Comparison of ENCODE assay signal across 8 cellular contexts in the genomic region with DNA sequence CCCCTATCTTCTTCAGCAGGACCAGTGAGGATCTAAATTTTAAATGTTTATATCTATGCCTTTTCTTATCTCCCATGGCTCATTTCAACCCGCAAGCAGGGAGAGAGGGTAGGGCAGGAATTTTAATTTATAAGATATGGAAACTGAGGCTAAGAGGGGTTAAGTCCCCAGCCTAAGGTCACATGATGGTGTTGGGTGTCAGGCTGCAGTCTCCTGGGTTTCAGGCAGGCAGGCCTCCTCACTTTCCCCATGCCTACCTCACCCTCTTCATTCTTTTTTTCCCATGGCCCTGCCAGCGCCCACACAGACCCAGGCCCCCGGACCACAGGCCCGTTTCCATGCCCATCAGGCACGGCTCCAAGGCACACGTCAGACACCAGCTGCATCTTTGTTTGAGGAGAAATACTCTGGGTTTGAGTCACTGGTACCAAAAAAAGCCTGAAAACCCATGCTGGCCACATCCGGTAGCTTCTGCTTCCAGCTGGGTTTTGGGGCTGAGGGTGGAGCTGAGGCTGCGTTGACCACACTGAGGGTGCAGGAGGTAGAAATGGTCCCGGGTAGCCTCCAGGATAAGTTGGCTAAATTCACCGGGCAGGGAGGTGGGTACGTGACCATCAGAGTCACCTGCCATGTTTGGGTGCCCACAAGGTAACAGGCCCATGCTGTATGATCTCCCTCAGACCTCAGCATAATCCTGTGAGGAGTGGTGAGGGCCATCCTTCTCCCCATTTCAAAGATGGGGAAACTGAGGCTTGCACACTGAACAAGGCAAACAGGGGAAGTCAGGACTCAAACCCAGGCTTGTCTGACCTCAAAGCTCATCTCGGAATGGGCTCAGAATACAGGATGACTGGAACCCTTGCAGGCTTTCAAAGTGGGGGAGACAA.
DNase-seq lines count a peak whose midpoint lies in the region; ATAC-seq and TF ChIP-seq lines count a peak whose summit lies in the region.

No MANE protein-coding gene starts in this region.

- peak overlapping the region; percentile 73 to 79 for H3K4me3 Mint-ChIP-seq in effector memory CD8-positive, alpha-beta T cell

- H3K9me3 Mint-ChIP-seq in effector memory CD8-positive, alpha-beta T cell, result no peaks in the 10 kb centered on the region

- peaks cover 30 to 38% of the 10 kb centered on the region in 2 donors for H3K4me1 Mint-ChIP-seq in effector memory CD8-positive, alpha-beta T cell (ENCODE audit: low read depth in 2 of 2)

- no peak for TF ChIP-seq CTCF in AG10803 (conservative IDR thresholded peaks at IDR 0.05; ENCODE audit: low read length)

- peak; percentile 94 for DNase-seq in AG10803 (ENCODE audit: low read depth)
- DNase-seq in effector memory CD8-positive, alpha-beta T cell, result peak in 2 of 3 experiments; percentile 25 to 31
- DNase-seq in stimulated activated CD4-positive, alpha-beta T cell treated with anti-CD3 and anti-CD28 coated beads, Interleukin-2, amount 100 ng/mL, for 48 hours, result peak; percentile 33
- no peak for DNase-seq in NCI-H1930 (lab: John Stamatoyannopoulos, UW)
- no peak for DNase-seq in SHP77 treated with DMSO at 0.1 percent for 48 hours (lab: John Stamatoyannopoulos, UW)

- no peak overlapping the region for H3K4me3 ChIP-seq in AG10803 (ENCODE audit: low read length)

- H3K36me3 Mint-ChIP-seq in effector memory CD8-positive, alpha-beta T cell (ENCODE audit: insufficient read depth), result no peaks in the 10 kb centered on the region

- no peaks in the 10 kb centered on the region for H3K27me3 Mint-ChIP-seq in effector memory CD8-positive, alpha-beta T cell

- H3K27ac Mint-ChIP-seq in effector memory CD8-positive, alpha-beta T cell, result peak overlapping the region; percentile 64 to 92

- ATAC-seq in GM18909 (IDR thresholded peaks at IDR 0.05; ENCODE audit: poor library complexity, unreplicated experiment) (peak; percentile 75), HG03060 (IDR thresholded peaks at IDR 0.05; ENCODE audit: low read depth, unreplicated experiment) (peak; percentile 59), SK-N-SH treated with all-trans-retinoic acid at 6 μM for 48 hours (peak; percentile 85)
- peak; percentile 90 for ATAC-seq in effector memory CD8-positive, alpha-beta T cell (replicated peaks)

TF ChIP-seq in SK-N-SH treated with all-trans-retinoic acid at 6 μM for 48 hours, 23 proteins besides CTCF, POLR2A, EP300 and RAD21:
- TF ChIP-seq ZNF565 (CRISPR knock-in tag; conservative IDR thresholded peaks at IDR 0.05; ENCODE audit: low read depth), result no peak
- no peak for TF ChIP-seq ZNF8 (CRISPR knock-in tag; IDR thresholded peaks at IDR 0.05)
- TF ChIP-seq ZFP30 (CRISPR knock-in tag; IDR thresholded peaks at IDR 0.05), result no peak
- TF ChIP-seq OSR1 (CRISPR knock-in tag; IDR thresholded peaks at IDR 0.05), result no peak
- no peak for TF ChIP-seq SNAI2 (CRISPR knock-in tag; IDR thresholded peaks at IDR 0.05)
- TF ChIP-seq, protein P1, sequence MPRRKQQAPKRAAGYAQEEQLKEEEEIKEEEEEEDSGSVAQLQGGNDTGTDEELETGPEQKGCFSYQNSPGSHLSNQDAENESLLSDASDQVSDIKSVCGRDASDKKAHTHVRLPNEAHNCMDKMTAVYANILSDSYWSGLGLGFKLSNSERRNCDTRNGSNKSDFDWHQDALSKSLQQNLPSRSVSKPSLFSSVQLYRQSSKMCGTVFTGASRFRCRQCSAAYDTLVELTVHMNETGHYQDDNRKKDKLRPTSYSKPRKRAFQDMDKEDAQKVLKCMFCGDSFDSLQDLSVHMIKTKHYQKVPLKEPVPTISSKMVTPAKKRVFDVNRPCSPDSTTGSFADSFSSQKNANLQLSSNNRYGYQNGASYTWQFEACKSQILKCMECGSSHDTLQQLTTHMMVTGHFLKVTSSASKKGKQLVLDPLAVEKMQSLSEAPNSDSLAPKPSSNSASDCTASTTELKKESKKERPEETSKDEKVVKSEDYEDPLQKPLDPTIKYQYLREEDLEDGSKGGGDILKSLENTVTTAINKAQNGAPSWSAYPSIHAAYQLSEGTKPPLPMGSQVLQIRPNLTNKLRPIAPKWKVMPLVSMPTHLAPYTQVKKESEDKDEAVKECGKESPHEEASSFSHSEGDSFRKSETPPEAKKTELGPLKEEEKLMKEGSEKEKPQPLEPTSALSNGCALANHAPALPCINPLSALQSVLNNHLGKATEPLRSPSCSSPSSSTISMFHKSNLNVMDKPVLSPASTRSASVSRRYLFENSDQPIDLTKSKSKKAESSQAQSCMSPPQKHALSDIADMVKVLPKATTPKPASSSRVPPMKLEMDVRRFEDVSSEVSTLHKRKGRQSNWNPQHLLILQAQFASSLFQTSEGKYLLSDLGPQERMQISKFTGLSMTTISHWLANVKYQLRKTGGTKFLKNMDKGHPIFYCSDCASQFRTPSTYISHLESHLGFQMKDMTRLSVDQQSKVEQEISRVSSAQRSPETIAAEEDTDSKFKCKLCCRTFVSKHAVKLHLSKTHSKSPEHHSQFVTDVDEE (CRISPR knock-in tag; IDR thresholded peaks at IDR 0.05), result no peak
- no peak for TF ChIP-seq GLIS3 (CRISPR knock-in tag; IDR thresholded peaks at IDR 0.05)
- TF ChIP-seq ZFP3 (CRISPR knock-in tag; IDR thresholded peaks at IDR 0.05), result no peak
- no peak for TF ChIP-seq ESRRG (CRISPR knock-in tag; IDR thresholded peaks at IDR 0.05)
- TF ChIP-seq RARB (CRISPR knock-in tag; IDR thresholded peaks at IDR 0.05), result no peak
- TF ChIP-seq TCF4 (CRISPR knock-in tag; IDR thresholded peaks at IDR 0.05; ENCODE audit: borderline replicate concordance), result no peak
- TF ChIP-seq PATZ1 (CRISPR knock-in tag; IDR thresholded peaks at IDR 0.05; ENCODE audit: borderline replicate concordance), result no peak
- TF ChIP-seq ARNTL (CRISPR knock-in tag; IDR thresholded peaks at IDR 0.05; ENCODE audit: borderline replicate concordance, low read depth), result no peak
- TF ChIP-seq TOX (CRISPR knock-in tag; IDR thresholded peaks at IDR 0.05; ENCODE audit: borderline replicate concordance), result no peak

Comparison
In these comparisons a context has a peak if more than half of its experiments do, and no peak if none do; other contexts are left out.
1. DNase-seq: peak in AG10803 (single experiment), effector memory CD8-positive, alpha-beta T cell (2 of 3) and stimulated activated CD4-positive, alpha-beta T cell treated with anti-CD3 and anti-CD28 coated beads, Interleukin-2, amount 100 ng/mL, for 48 hours (2 of 2); none in NCI-H1930 (0 of 2) and SHP77 treated with DMSO at 0.1 percent for 48 hours (single experiment).
2. Peak in every context shown above with its lines, with median percentiles within 50 percentile points of each other: ATAC-seq.